24 cellular contexts compared by ENCODE assay signal in the genomic region with DNA sequence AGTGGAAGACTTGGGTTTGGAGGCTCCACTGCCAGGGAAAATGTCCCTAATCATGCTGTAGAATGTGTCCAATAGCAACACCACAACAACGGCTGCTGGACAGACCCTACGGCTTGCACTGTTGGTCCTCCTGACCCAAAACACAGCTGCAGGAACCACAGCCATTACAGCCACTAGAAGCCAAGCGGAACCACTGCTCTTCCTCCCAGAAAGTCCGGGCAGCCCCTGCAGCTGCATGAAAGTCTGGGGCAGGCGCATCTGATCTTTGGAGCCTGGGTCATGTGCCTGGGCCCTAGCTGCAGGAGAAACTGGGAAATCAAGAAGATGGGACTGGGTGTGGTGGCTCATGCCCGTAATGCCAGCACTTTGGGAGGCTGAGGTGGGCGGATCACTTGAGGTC.
"Had no signal": no experiment of that assay in that cellular context is flagged by ENCODE, and none has a peak within 500 bp of the region (broad histone marks: within the 10 kb centered on the region; RNA-seq: fewer than 3 reads in every experiment).

No MANE protein-coding gene starts in this region.

- H3K4me3 ChIP-seq: adrenal gland, breast epithelium had no signal

- H3K4me3 Mint-ChIP-seq: activated CD8-positive, alpha-beta T cell treated with anti-CD3 and anti-CD28 coated beads for 36 hours; activated naive CD8-positive, alpha-beta T cell treated with anti-CD3 and anti-CD28 coated beads, Interleukin-2, amount 10 ng/mL, durations not matched to agents 7 days and 5 days; T-helper 1 cell treated with Interleukin-12 subunit alpha and Interleukin-12 subunit beta and Interleukin-4 antibody, amounts not matched to agents 30 μg/mL and 1 μg/mL, for 36 hours had no signal

- ATAC-seq: activated CD4-positive, CD25-positive, alpha-beta regulatory T cell treated with anti-CD3 and anti-CD28 coated beads, Interleukin-2, amount 50 U/mL, for 24 hours; activated CD8-positive, alpha-beta T cell treated with anti-CD3 and anti-CD28 coated beads for 36 hours; PC-3 had no signal

- H3K27ac ChIP-seq: adrenal gland, breast epithelium had no signal

- H3K36me3 Mint-ChIP-seq: activated naive CD8-positive, alpha-beta T cell treated with anti-CD3 and anti-CD28 coated beads, Interleukin-2, amount 10 ng/mL, durations not matched to agents 7 days and 5 days had no signal

- H3K27ac Mint-ChIP-seq: activated CD8-positive, alpha-beta T cell treated with anti-CD3 and anti-CD28 coated beads for 36 hours; activated naive CD8-positive, alpha-beta T cell treated with anti-CD3 and anti-CD28 coated beads, Interleukin-2, amount 10 ng/mL, durations not matched to agents 7 days and 5 days; T-helper 1 cell treated with Interleukin-12 subunit alpha and Interleukin-12 subunit beta and Interleukin-4 antibody, amounts not matched to agents 30 μg/mL and 1 μg/mL, for 36 hours had no signal

- H3K9me3 ChIP-seq: adrenal gland, breast epithelium had no signal

- H3K9me3 Mint-ChIP-seq: activated CD8-positive, alpha-beta T cell treated with anti-CD3 and anti-CD28 coated beads for 36 hours; activated naive CD8-positive, alpha-beta T cell treated with anti-CD3 and anti-CD28 coated beads, Interleukin-2, amount 10 ng/mL, durations not matched to agents 7 days and 5 days; T-helper 1 cell treated with Interleukin-12 subunit alpha and Interleukin-12 subunit beta and Interleukin-4 antibody, amounts not matched to agents 30 μg/mL and 1 μg/mL, for 36 hours had no signal

- H3K4me1 Mint-ChIP-seq: activated naive CD8-positive, alpha-beta T cell treated with anti-CD3 and anti-CD28 coated beads, Interleukin-2, amount 10 ng/mL, durations not matched to agents 7 days and 5 days had no signal

- DNase-seq: activated CD4-positive, alpha-beta T cell treated with anti-CD3 and anti-CD28 coated beads for 4 hours; activated CD8-positive, alpha-beta memory T cell treated with anti-CD3 and anti-CD28 coated beads, Interleukin-2, amount 50 U/mL, for 4 hours; activated CD8-positive, alpha-beta T cell treated with anti-CD3 and anti-CD28 coated beads for 36 hours; activated naive CD4-positive, alpha-beta T cell treated with anti-CD3 and anti-CD28 coated beads, Interleukin-2, amount 50 U/mL, for 16 hours; activated naive CD8-positive, alpha-beta T cell treated with anti-CD3 and anti-CD28 coated beads, Interleukin-2, amount 10 ng/mL, durations not matched to agents 7 days and 5 days; activated T-cell treated with anti-CD3 and anti-CD28 coated beads, Interleukin-2, amount 50 U/mL, for 1 hour; adrenal gland; aorta; caudate nucleus; NCI-H1092; NCI-H1417; NCI-H1930; NCI-H2107; NCI-H2171 treated with DMSO at 0.1 percent for 48 hours; NCI-H345; NCI-H510A; NCI-H526 treated with DMSO at 0.1 percent for 48 hours; NCI-H82; NK-92 treated with Interleukin-12 subunit alpha and Interleukin-12 subunit beta, amount 100 ng/mL, for 24 hours; PC-3; SHP77 treated with DMSO at 0.1 percent for 48 hours had no signal

- H3K27me3 ChIP-seq: adrenal gland, breast epithelium had no signal

- H3K36me3 ChIP-seq: adrenal gland, breast epithelium had no signal

- H3K4me1 ChIP-seq: adrenal gland, breast epithelium had no signal
